ENCODE assay signal across 8 cellular contexts in genomic region chr21:34887729-34888568, GRCh38.
DNase-seq lines count a peak whose midpoint lies in the region; ATAC-seq, FAIRE-seq and TF ChIP-seq lines count a peak whose summit lies in the region.

No MANE protein-coding gene starts in this region.

- H3K27ac Mint-ChIP-seq in activated naive CD4-positive, alpha-beta T cell treated with anti-CD3 and anti-CD28 coated beads, Interleukin-2, amount 50 U/mL, for 72 hours, result peak overlapping the region; percentile 99 to 100

- H3K4me1 ChIP-seq in cardiac muscle cell (ENCODE audit: low read depth) (peaks cover 8% of the 10 kb centered on the region), upper lobe of left lung (peaks cover 14 to 49% (median 21%) of the 10 kb centered on the region in 4 donors)

- no peaks in the 10 kb centered on the region for H3K9me3 Mint-ChIP-seq in activated naive CD4-positive, alpha-beta T cell treated with anti-CD3 and anti-CD28 coated beads, Interleukin-2, amount 50 U/mL, for 72 hours

- H3K36me3 Mint-ChIP-seq in activated naive CD4-positive, alpha-beta T cell treated with anti-CD3 and anti-CD28 coated beads, Interleukin-2, amount 50 U/mL, for 72 hours, result peaks cover 29 to 37% of the 10 kb centered on the region in 2 donors

- peak; percentile 73 to 76 for ATAC-seq in activated naive CD4-positive, alpha-beta T cell treated with anti-CD3 and anti-CD28 coated beads, Interleukin-2, amount 50 U/mL, for 72 hours
- ATAC-seq in upper lobe of left lung (ENCODE audit: low FRiP score in 2 of 2), result peak; percentile 65 to 85

- H3K4me3 ChIP-seq in cardiac muscle cell (peak overlapping the region; percentile 7), upper lobe of left lung (peak overlapping the region; percentile 21 to 92 (median 64))

- 1 to 5% methylated on average over 27 to 36 of the region's 40 CpGs for WGBS in upper lobe of left lung, 2 donors

- DNase-seq in AG08395 (ENCODE audit: low spot score), result peak; percentile 85
- peak; percentile 62 for DNase-seq in GM19239 (ENCODE audit: insufficient read length, low spot score)
- peak; percentile 48 for DNase-seq in HuH-7.5 (ENCODE audit: low spot score)
- DNase-seq in SKM-1 treated with dmso at 0.1 percent for 144 hours (lab: John Stamatoyannopoulos, UW; ENCODE audit: unreplicated experiment), result peak; percentile 78
- peak; percentile 84 to 95 for DNase-seq in activated naive CD4-positive, alpha-beta T cell treated with anti-CD3 and anti-CD28 coated beads, Interleukin-2, amount 50 U/mL, for 72 hours (ENCODE audit: low spot score in 2 of 2)
- DNase-seq in cardiac muscle cell (ENCODE audit: low read depth in 1 of 2, low spot score in 1 of 2), result peak; percentile 39 to 91
- DNase-seq in posterior vena cava (ENCODE audit: low spot score), result peak; percentile 96
- peak; percentile 87 to 92 for DNase-seq in upper lobe of left lung

- no peak for TF ChIP-seq CTCF in cardiac muscle cell (IDR thresholded peaks at IDR 0.05; ENCODE audit: low read depth, low read length)
- TF ChIP-seq CTCF in upper lobe of left lung (IDR thresholded peaks at IDR 0.05), result no peak

- FAIRE-seq in GM19239 (lab: Jason Lieb, UNC), result peak; percentile 87

- peak in 1 of 4 donors; percentile 18 for TF ChIP-seq POLR2A in upper lobe of left lung (IDR thresholded peaks at IDR 0.05)

- intact Hi-C loops in posterior vena cava (cut with DNase I), result no loop called here

- H3K27ac ChIP-seq in cardiac muscle cell (no peak overlapping the region), upper lobe of left lung (peak overlapping the region; percentile 93 to 98 (median 94))

- H3K27me3 ChIP-seq in cardiac muscle cell, result peaks cover 97% of the 10 kb centered on the region
- peaks cover 0 to 7% (median 5%) of the 10 kb centered on the region in 4 donors for H3K27me3 ChIP-seq in upper lobe of left lung

- H3K36me3 ChIP-seq in cardiac muscle cell, result no peaks in the 10 kb centered on the region
- no peaks in the 10 kb centered on the region for H3K36me3 ChIP-seq in upper lobe of left lung

- H3K9me3 ChIP-seq in cardiac muscle cell (ENCODE audit: low read depth) (no peaks in the 10 kb centered on the region), upper lobe of left lung (no peaks in the 10 kb centered on the region)

- no peak for TF ChIP-seq EP300 in upper lobe of left lung (IDR thresholded peaks at IDR 0.05)
